In the genomic region with DNA sequence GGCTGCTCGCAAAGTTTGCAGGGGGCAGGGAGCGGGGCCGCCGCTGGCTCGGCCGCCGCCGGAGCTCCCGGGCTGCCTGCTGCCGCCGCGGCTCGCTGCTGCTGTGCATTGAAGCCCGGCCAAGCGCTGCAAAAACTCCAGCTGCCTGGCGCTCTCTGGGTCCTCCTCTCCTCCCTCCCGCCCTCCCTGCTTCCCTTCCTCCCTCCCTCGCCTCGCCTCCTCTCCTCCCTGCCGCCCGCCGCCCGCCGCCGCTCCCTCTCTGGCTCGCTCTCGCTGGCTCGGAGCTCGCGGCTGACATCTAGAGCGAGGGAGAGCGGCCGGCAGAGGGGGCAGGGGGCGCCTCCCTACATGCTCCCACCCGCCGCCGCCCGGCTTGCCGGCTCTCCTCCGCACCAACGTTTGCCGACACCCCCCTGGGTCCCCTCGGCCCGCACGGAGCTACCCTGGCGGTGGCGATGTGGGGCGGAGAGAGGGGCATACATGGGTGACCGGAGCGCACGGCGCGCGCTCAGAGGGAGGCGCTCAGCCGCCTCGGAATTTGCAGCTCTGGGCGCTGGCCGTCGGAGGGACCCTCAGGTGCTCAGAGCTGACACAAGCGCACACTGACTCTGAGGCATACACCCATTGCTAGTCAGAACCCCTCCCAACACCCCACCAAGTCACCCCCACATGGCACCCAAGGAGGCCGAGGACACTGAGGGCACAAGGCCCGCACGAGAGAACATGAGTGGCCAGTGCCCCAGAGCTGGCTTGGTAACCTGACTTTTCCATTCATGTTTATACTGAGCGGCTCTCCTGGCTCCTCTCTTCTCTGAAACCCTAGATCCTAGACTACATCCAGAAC, we compare ENCODE assay signal across 8 cellular contexts. TPM values are rescaled to one million over a fixed set of nuclear protein-coding genes. Genes with fewer than 3 reads are reported as not detected.
DNase-seq lines count a peak whose midpoint lies in the region; ATAC-seq and TF ChIP-seq lines count a peak whose summit lies in the region.

No MANE protein-coding gene starts in this region.

- H3K23me2 ChIP-seq in H9 (ENCODE audit: insufficient read length, low read depth, low read length, poor library complexity, severe bottlenecking) = peaks cover 14% of the 10 kb centered on the region

- H3K23ac ChIP-seq in H9 (ENCODE audit: insufficient read length, low read depth, low read length) = no peak overlapping the region

- H3K79me1 ChIP-seq in H9 (ENCODE audit: insufficient read depth, low read depth, low read length, poor library complexity, severe bottlenecking) = no peaks in the 10 kb centered on the region

- no peak overlapping the region for H2BK120ac ChIP-seq in H9 (ENCODE audit: low read depth, low read length, poor library complexity, severe bottlenecking)

- H3T11ph ChIP-seq in H9 (ENCODE audit: low read length) = no peak overlapping the region

- no peak overlapping the region for H3K14ac ChIP-seq in H9 (ENCODE audit: insufficient read depth, low read length)

- no CpG with 5 or more reads among the region's 65 CpGs for WGBS in H9 (ENCODE audit: extremely low coverage, insufficient read length, low lambda C conversion rate)
- 9% methylated on average over 11 of the region's 65 CpGs for WGBS in esophagus muscularis mucosa
- 10 to 57% methylated on average over 4 to 41 of the region's 65 CpGs for WGBS in upper lobe of left lung, 2 donors

- POLR2A ChIA-PET in AG04449 (lab: Yijun Ruan, JAX) = interaction anchor here (0.6 kb wide), 1 partner anchor 259 kb away, joined by 3 read pairs; no protein-coding TSS in a partner anchor

- peaks cover 38 to 43% of the 10 kb centered on the region in 2 experiments for H3K4me1 Mint-ChIP-seq in H9

- no peak overlapping the region for H3K4ac ChIP-seq in H9 (ENCODE audit: low read depth, low read length)

- H3K9me3 ChIP-seq in H9 (ENCODE audit: control insufficient read depth, low read depth, low read length) = no peaks in the 10 kb centered on the region
- H3K9me3 ChIP-seq in RWPE2 (ENCODE audit: severe bottlenecking) = no peaks in the 10 kb centered on the region
- H3K9me3 ChIP-seq in esophagus muscularis mucosa = no peaks in the 10 kb centered on the region
- H3K9me3 ChIP-seq in upper lobe of left lung = no peaks in the 10 kb centered on the region

- intact Hi-C loops in esophagus muscularis mucosa (cut with DNase I) = loop anchor here (5.0 kb wide), 1 partner anchor 60 kb away; no protein-coding TSS in a partner anchor

- no peak overlapping the region for H4K91ac ChIP-seq in H9 (ENCODE audit: insufficient read length, low read depth, low read length)

- H3K36me3 ChIP-seq in RWPE2 (ENCODE audit: low read depth) (no peaks in the 10 kb centered on the region), esophagus muscularis mucosa (no peaks in the 10 kb centered on the region), upper lobe of left lung (no peaks in the 10 kb centered on the region)

- H4K5ac ChIP-seq in H9 (ENCODE audit: insufficient read length, low read depth, low read length) = no peak overlapping the region

- TF ChIP-seq POLR2A in esophagus muscularis mucosa (IDR thresholded peaks at IDR 0.05; ENCODE audit: low read depth) (no peak), upper lobe of left lung (IDR thresholded peaks at IDR 0.05) (no peak)

- no peaks in the 10 kb centered on the region; a peak in 2 of 5 replicates for H3K9me3 Mint-ChIP-seq in H9

- no peak overlapping the region for H3K27ac Mint-ChIP-seq in H9

- H4K8ac ChIP-seq in H9 (replicated peaks; ENCODE audit: insufficient read length, low read depth, low read length) = no peak overlapping the region

- peaks cover 90% of the 10 kb centered on the region for H3K27me3 Mint-ChIP-seq in H9 (ENCODE audit: low read depth)

- peak overlapping the region; percentile 52 for H3K4me3 ChIP-seq in AG04449 (ENCODE audit: low read depth, low read length)
- H3K4me3 ChIP-seq in RWPE2 (ENCODE audit: severe bottlenecking) = peak overlapping the region; percentile 13
- H3K4me3 ChIP-seq in esophagus muscularis mucosa = peak overlapping the region; percentile 62 to 69 (median 66)
- peak overlapping the region in 3 of 4 donors; percentile 39 to 50 (median 43) for H3K4me3 ChIP-seq in upper lobe of left lung

- peaks cover 2% of the 10 kb centered on the region for H3K4me1 ChIP-seq in H9 (ENCODE audit: insufficient read depth, low read length)
- H3K4me1 ChIP-seq in RWPE2 (ENCODE audit: insufficient read depth, poor library complexity, severe bottlenecking) = no peaks in the 10 kb centered on the region
- peaks cover 29 to 47% (median 44%) of the 10 kb centered on the region in 4 donors for H3K4me1 ChIP-seq in esophagus muscularis mucosa
- H3K4me1 ChIP-seq in upper lobe of left lung = peaks cover 14 to 29% (median 16%) of the 10 kb centered on the region in 4 donors

- no peak overlapping the region for H2BK15ac ChIP-seq in H9 (ENCODE audit: low read depth, low read length)

- no peaks in the 10 kb centered on the region for H4K20me1 ChIP-seq in H9 (ENCODE audit: control insufficient read depth, insufficient read depth, insufficient read length)

- peaks cover 58% of the 10 kb centered on the region for H3K27me3 ChIP-seq in H9 (ENCODE audit: insufficient read depth, low read length)
- H3K27me3 ChIP-seq in RWPE2 (ENCODE audit: insufficient read depth, poor library complexity, severe bottlenecking) = peaks cover 67% of the 10 kb centered on the region
- peaks cover 0 to 42% (median 4%) of the 10 kb centered on the region in 4 donors for H3K27me3 ChIP-seq in esophagus muscularis mucosa
- H3K27me3 ChIP-seq in upper lobe of left lung = peaks cover 0 to 34% (median 21%) of the 10 kb centered on the region in 4 donors

- H3K36me3 Mint-ChIP-seq in H9 (ENCODE audit: insufficient read depth in 1 of 3, low read depth in 3 of 3) = no peaks in the 10 kb centered on the region; a peak in 1 of 7 replicates

- H2BK20ac ChIP-seq in H9 (ENCODE audit: low read depth, low read length, poor library complexity, severe bottlenecking) = no peak overlapping the region

- H2AFZ ChIP-seq in H9 (ENCODE audit: low read length) = no peak overlapping the region

- H2BK5ac ChIP-seq in H9 (ENCODE audit: insufficient read length, low read length) = no peak overlapping the region

- peak overlapping the region; percentile 7 for H3K4me2 ChIP-seq in H9 (ENCODE audit: insufficient read depth, insufficient read length, low read length)

- no peak overlapping the region for H3K27ac ChIP-seq in H9 (ENCODE audit: insufficient read length, low read depth, low read length)
- H3K27ac ChIP-seq in RWPE2 (ENCODE audit: poor library complexity, severe bottlenecking) = no peak overlapping the region
- peak overlapping the region; percentile 44 to 65 (median 56) for H3K27ac ChIP-seq in esophagus muscularis mucosa (replicated peaks in 1 of 4)
- no peak overlapping the region for H3K27ac ChIP-seq in upper lobe of left lung

- peak; percentile 0 for TF ChIP-seq CTCF in AG04449 (IDR thresholded peaks at IDR 0.05; ENCODE audit: insufficient read depth, low read length, missing control alignments)
- peak; percentile 57 for TF ChIP-seq CTCF in H9 (conservative IDR thresholded peaks at IDR 0.05)
- TF ChIP-seq CTCF in RWPE2 (IDR thresholded peaks at IDR 0.05; ENCODE audit: poor library complexity, severe bottlenecking) = no peak
- peak; percentile 5 to 22 (median 13) for TF ChIP-seq CTCF in esophagus muscularis mucosa (IDR thresholded peaks at IDR 0.05)
- TF ChIP-seq CTCF in upper lobe of left lung (IDR thresholded peaks at IDR 0.05) = no peak

- H3K18ac ChIP-seq in H9 (ENCODE audit: insufficient read length, low read depth, low read length) = no peak overlapping the region

- DNase-seq in AG04449 (ENCODE audit: low read depth, low spot score) (no peak), H9 (peak; percentile 69), RWPE2 (ENCODE audit: low spot score) (no peak), esophagus muscularis mucosa (ENCODE audit: extremely low spot score) (no peak), middle frontal gyrus (ENCODE audit: extremely low spot score, low spot score) (peak; percentile 60), upper lobe of left lung (peak in 1 of 2 donors; percentile 91), NOMO-1 (lab: John Stamatoyannopoulos, UW; ENCODE audit: unreplicated experiment in 2 of 2) (no peak)

- no peak overlapping the region for H2AK5ac ChIP-seq in H9 (ENCODE audit: insufficient read length, low read length)

- no peak overlapping the region for H3K9ac ChIP-seq in H9 (ENCODE audit: extremely low read depth, insufficient read length, low read length)

- no peak overlapping the region for H3K56ac ChIP-seq in H9 (ENCODE audit: insufficient read length, low read depth, low read length)

- CTCF ChIA-PET in AG04449 (lab: Yijun Ruan, JAX) = interaction anchor here (0.9 to 8.1 kb wide), 10 partner anchors 9 to 889 kb away, joined by 3 to 118 read pairs (median 5); no protein-coding TSS in a partner anchor

- peak overlapping the region; percentile 61 to 80 for H3K4me3 Mint-ChIP-seq in H9

- no peak for TF ChIP-seq EP300 in esophagus muscularis mucosa (IDR thresholded peaks at IDR 0.05)
- TF ChIP-seq EP300 in upper lobe of left lung (IDR thresholded peaks at IDR 0.05) = no peak

- peak; percentile 44; the same call in 2 of the 3 replicates for ATAC-seq in RWPE2 (ENCODE audit: low read depth)
- ATAC-seq in upper lobe of left lung (ENCODE audit: low FRiP score in 2 of 2) = peak in 1 of 2 donors; percentile 74
- ATAC-seq in GM18858 (IDR thresholded peaks at IDR 0.05; ENCODE audit: unreplicated experiment) = no peak

- no peaks in the 10 kb centered on the region for H3K79me2 ChIP-seq in H9 (ENCODE audit: insufficient read depth, low read length)

- H2BK12ac ChIP-seq in H9 (ENCODE audit: insufficient read length, low read depth, low read length) = no peak overlapping the region

RNA-seq across cellular contexts. Expression of a gene that starts 1.2 kb away (rescaled TPM):
- total RNA-seq in H9 (2021) (0.20 and 0.35 TPM in 2 replicates), esophagus muscularis mucosa (1 to 10 TPM; 5.0 to 9.5 (median 6.6) TPM), upper lobe of left lung (1 to 10 TPM; 1.1 to 5.9 (median 2.6) TPM)

Comparison
In these comparisons a context has a peak if more than half of its experiments do, and no peak if none do; other contexts are left out.
1. DNase-seq: peak in H9 (single experiment) and middle frontal gyrus (single experiment); none in AG04449 (single experiment), RWPE2 (single experiment), esophagus muscularis mucosa (single experiment) and NOMO-1 (0 of 2).
2. H3K4me3 ChIP-seq: peak in every context shown above with its lines; median percentile 66 in esophagus muscularis mucosa; 52 in AG04449; 43 in upper lobe of left lung; 13 in RWPE2.
3. CTCF ChIP-seq: peak in AG04449 (single experiment), H9 (single experiment) and esophagus muscularis mucosa (3 of 3); none in RWPE2 (single experiment) and upper lobe of left lung (0 of 6).
4. H3K27ac ChIP-seq: peak in esophagus muscularis mucosa (4 of 4); none in H9 (single experiment), RWPE2 (single experiment) and upper lobe of left lung (0 of 4).